In genomic region chr16:2238396-2239230, GRCh38 we compare ENCODE assay signal across 14 cellular contexts. TPM values are rescaled to one million over a fixed set of nuclear protein-coding genes. Genes with fewer than 3 reads are reported as not detected.
A peak's percentile ranks its signal among the peaks of the same experiment; 100 is the strongest.
DNase-seq lines count a peak whose midpoint lies in the region; ATAC-seq and TF ChIP-seq lines count a peak whose summit lies in the region.
"Had no signal": no experiment of that assay in that cellular context is flagged by ENCODE, and none has a peak within 500 bp of the region (broad histone marks: within the 10 kb centered on the region; RNA-seq: fewer than 3 reads in every experiment).

No MANE protein-coding gene starts in this region.

- ATAC-seq in GM18505 (IDR thresholded peaks at IDR 0.05; ENCODE audit: unreplicated experiment) (no peak), left lobe of liver (peak; percentile 49), GM18868 (IDR thresholded peaks at IDR 0.05; ENCODE audit: unreplicated experiment) (no peak)
- ATAC-seq in effector memory CD8-positive, alpha-beta T cell (replicated peaks): no peak

- no peaks in the 10 kb centered on the region for H3K9me3 Mint-ChIP-seq in effector memory CD8-positive, alpha-beta T cell

- POLR2A ChIA-PET in RWPE1 (lab: Yijun Ruan, JAX; ENCODE audit: low non-redundant PET): interaction anchor here (1.6 kb wide), 1 partner anchor 44 kb away, joined by 3 read pairs; no protein-coding TSS in a partner anchor

- peak; percentile 7 for TF ChIP-seq POLR2A in GM18505 (IDR thresholded peaks at IDR 0.05; ENCODE audit: borderline replicate concordance, extremely low read depth, insufficient read depth, insufficient read length)

- CTCF ChIA-PET in RWPE1 (lab: Yijun Ruan, JAX): interaction anchor here (0.5 kb wide), 1 partner anchor 52 kb away, joined by 3 read pairs; no protein-coding TSS in a partner anchor

- no peak for TF ChIP-seq CTCF in RWPE1 (conservative IDR thresholded peaks at IDR 0.05; ENCODE audit: low read depth)

- H3K27ac Mint-ChIP-seq in effector memory CD8-positive, alpha-beta T cell: no peak overlapping the region

- DNase-seq in RWPE1 (ENCODE audit: low spot score): no peak
- DNase-seq in left lobe of liver (ENCODE audit: low spot score): no peak
- no peak for DNase-seq in effector memory CD8-positive, alpha-beta T cell
- DNase-seq in KG1 (lab: John Stamatoyannopoulos, UW): no peak
- DNase-seq: activated naive CD4-positive, alpha-beta T cell; midbrain; OCI-M1; stimulated activated CD4-positive, alpha-beta T cell treated with anti-CD3 and anti-CD28 coated beads, Interleukin-4, amount 100 ng/mL, for 4 hours; T-helper 2 cell had no signal

- no peaks in the 10 kb centered on the region for H3K27me3 Mint-ChIP-seq in effector memory CD8-positive, alpha-beta T cell

- peaks cover 0 to 2% of the 10 kb centered on the region in 2 donors for H3K4me1 Mint-ChIP-seq in effector memory CD8-positive, alpha-beta T cell (ENCODE audit: low read depth in 2 of 2)

- peaks cover 10% of the 10 kb centered on the region for H3K36me3 Mint-ChIP-seq in effector memory CD8-positive, alpha-beta T cell (ENCODE audit: insufficient read depth)

- H3K4me3 Mint-ChIP-seq in effector memory CD8-positive, alpha-beta T cell: no peak overlapping the region

- peak overlapping the region; percentile 57 for H3K27ac ChIP-seq in RWPE1
- H3K27ac ChIP-seq: C4-2B, cardiac muscle cell, epithelial cell of prostate had no signal

RNA-seq across cellular contexts. Expression of gene DNASE1L2, which starts 2.4 kb away (rescaled TPM):
- 1.2 TPM for total RNA-seq in left lobe of liver

RNA-seq across cellular contexts. Expression of gene ECI1, which starts 12.8 kb away (rescaled TPM):
- 171 TPM for total RNA-seq in left lobe of liver

RNA-seq across cellular contexts. Expression of gene E4F1, which starts 15.2 kb away (rescaled TPM):
- total RNA-seq in left lobe of liver: 12.7 TPM

RNA-seq across cellular contexts. Expression of gene PGP, which starts 24.0 kb away (rescaled TPM):
- total RNA-seq in left lobe of liver: 7.5 TPM

RNA-seq across cellular contexts. Expression of gene BRICD5, which starts 27.9 kb away (rescaled TPM):
- 5.3 TPM for total RNA-seq in left lobe of liver
